In genomic region chr15:58541410-58542087, GRCh38 we compare ENCODE assay signal across 15 cellular contexts.
DNase-seq lines count a peak whose midpoint lies in the region; ATAC-seq and TF ChIP-seq lines count a peak whose summit lies in the region.
"Had no signal": no experiment of that assay in that cellular context is flagged by ENCODE, and none has a peak within 500 bp of the region (broad histone marks: within the 10 kb centered on the region; RNA-seq: fewer than 3 reads in every experiment).

No MANE protein-coding gene starts in this region.

- H3K4me2 ChIP-seq in neuronal stem cell (ENCODE audit: insufficient read depth, low read length, poor library complexity, severe bottlenecking), result no peak overlapping the region

- H3K36me3 ChIP-seq in breast epithelium (no peaks in the 10 kb centered on the region), neuronal stem cell (replicated peaks in 1 of 2; ENCODE audit: control insufficient read depth in 2 of 2, insufficient read depth in 2 of 2, low read length in 2 of 2) (no peaks in the 10 kb centered on the region), tibial nerve (no peaks in the 10 kb centered on the region), body of pancreas (replicated peaks in 1 of 2; ENCODE audit: insufficient read depth in 1 of 2, low read depth in 2 of 2) (no peaks in the 10 kb centered on the region)
- H3K36me3 ChIP-seq in naive thymus-derived CD4-positive, alpha-beta T cell (ENCODE audit: control insufficient read depth in 2 of 3, insufficient read depth in 3 of 3, low read length in 3 of 3), result no peaks in the 10 kb centered on the region

- H2AK5ac ChIP-seq in neuronal stem cell (ENCODE audit: low read depth, low read length), result no peak overlapping the region

- H2BK5ac ChIP-seq in neuronal stem cell (ENCODE audit: low read length), result no peak overlapping the region

- H3K4me1 Mint-ChIP-seq in MCF 10A (ENCODE audit: insufficient read depth, unreplicated experiment), result peaks cover 3% of the 10 kb centered on the region
- peaks cover 13 to 35% (median 20%) of the 10 kb centered on the region in 7 donors for H3K4me1 Mint-ChIP-seq in naive thymus-derived CD4-positive, alpha-beta T cell
- H3K4me1 Mint-ChIP-seq: B cell had no signal

- no peak overlapping the region for H3K4me3 Mint-ChIP-seq in MCF 10A (ENCODE audit: unreplicated experiment)
- no peak overlapping the region for H3K4me3 Mint-ChIP-seq in naive thymus-derived CD4-positive, alpha-beta T cell
- H3K4me3 Mint-ChIP-seq: B cell; CD4-positive, alpha-beta T cell; H9 had no signal

- no CpG with 5 or more reads among the region's 22 CpGs for WGBS in neuronal stem cell (ENCODE audit: extremely low coverage in 2 of 2, insufficient read length in 2 of 2, insufficient replicate concordance in 1 of 2), 2 donors
- 77 to 78% methylated on average over 17 to 22 of the region's 22 CpGs for WGBS in tibial nerve, 2 donors
- 79 to 89% methylated on average over 22 of the region's 22 CpGs for WGBS in body of pancreas, 2 donors

- no peak overlapping the region for H3K4ac ChIP-seq in neuronal stem cell (ENCODE audit: low read length)

- no peaks in the 10 kb centered on the region for H3K36me3 Mint-ChIP-seq in MCF 10A (ENCODE audit: insufficient read depth, unreplicated experiment)
- H3K36me3 Mint-ChIP-seq in naive thymus-derived CD4-positive, alpha-beta T cell, result peaks cover 0 to 20% (median 0%) of the 10 kb centered on the region in 5 donors

- H3K9ac ChIP-seq in neuronal stem cell (ENCODE audit: low read depth, low read length, poor library complexity), result no peak overlapping the region
- H3K9ac ChIP-seq: GM23248 had no signal

- no peak overlapping the region for H2AFZ ChIP-seq in neuronal stem cell (ENCODE audit: low read length)
- H2AFZ ChIP-seq: GM23248 had no signal

- TF ChIP-seq EP300 in tibial nerve (IDR thresholded peaks at IDR 0.05), result peak in 1 of 2 donors; percentile 44

- no TSS peak for BruUV-seq in MCF 10A (replicated peaks; lab: Mats Ljungman, UMichigan)

- H3K4me1 ChIP-seq in breast epithelium (no peaks in the 10 kb centered on the region), neuronal stem cell (ENCODE audit: control insufficient read depth in 2 of 2, insufficient read depth in 1 of 2, low read depth in 1 of 2, low read length in 2 of 2) (peaks cover 5 to 13% of the 10 kb centered on the region in 2 donors), tibial nerve (peaks cover 0 to 6% (median 2%) of the 10 kb centered on the region in 4 donors), body of pancreas (peaks cover under 1% of the 10 kb centered on the region)
- peaks cover 0 to 12% of the 10 kb centered on the region in 2 donors for H3K4me1 ChIP-seq in naive thymus-derived CD4-positive, alpha-beta T cell (ENCODE audit: control insufficient read depth in 2 of 2, insufficient read depth in 2 of 2, low read length in 2 of 2)

- TF ChIP-seq CTCF in breast epithelium (IDR thresholded peaks at IDR 0.05) (no peak), MCF 10A (IDR thresholded peaks at IDR 0.05; ENCODE audit: unreplicated experiment) (no peak), tibial nerve (IDR thresholded peaks at IDR 0.05) (no peak), body of pancreas (IDR thresholded peaks at IDR 0.05) (no peak)

- no peaks in the 10 kb centered on the region for H3K9me3 ChIP-seq in breast epithelium
- no peaks in the 10 kb centered on the region for H3K9me3 ChIP-seq in neuronal stem cell (replicated peaks in 1 of 2; ENCODE audit: control insufficient read depth in 2 of 2, insufficient read depth in 1 of 2, low read depth in 1 of 2, low read length in 2 of 2)
- H3K9me3 ChIP-seq in tibial nerve, result no peaks in the 10 kb centered on the region
- no peaks in the 10 kb centered on the region for H3K9me3 ChIP-seq in body of pancreas
- no peaks in the 10 kb centered on the region for H3K9me3 ChIP-seq in naive thymus-derived CD4-positive, alpha-beta T cell (ENCODE audit: control insufficient read depth in 2 of 3, low read length in 3 of 3)

- POLR2A ChIA-PET in MCF 10A (lab: Yijun Ruan, JAX), result no interaction called here
- POLR2A ChIA-PET in naive thymus-derived CD4-positive, alpha-beta T cell (lab: Charles Lee), result no interaction called here

- no peak overlapping the region for H3K14ac ChIP-seq in neuronal stem cell (ENCODE audit: low read length)

- no peaks in the 10 kb centered on the region for H3K27me3 ChIP-seq in breast epithelium
- no peaks in the 10 kb centered on the region for H3K27me3 ChIP-seq in neuronal stem cell (ENCODE audit: control insufficient read depth in 3 of 3, insufficient read depth in 3 of 3, low read depth in 1 of 3, low read length in 3 of 3)
- no peaks in the 10 kb centered on the region for H3K27me3 ChIP-seq in tibial nerve
- H3K27me3 ChIP-seq in body of pancreas, result no peaks in the 10 kb centered on the region
- H3K27me3 ChIP-seq in naive thymus-derived CD4-positive, alpha-beta T cell (ENCODE audit: control insufficient read depth in 2 of 2, insufficient read depth in 2 of 2, low read length in 2 of 2), result no peaks in the 10 kb centered on the region

- H4K91ac ChIP-seq in neuronal stem cell (ENCODE audit: low read depth, low read length, poor library complexity), result no peak overlapping the region

- H3K9me3 Mint-ChIP-seq in MCF 10A (ENCODE audit: unreplicated experiment), result no peaks in the 10 kb centered on the region
- H3K9me3 Mint-ChIP-seq in naive thymus-derived CD4-positive, alpha-beta T cell, result peaks cover 0 to 4% (median 0%) of the 10 kb centered on the region in 11 donors
- H3K9me3 Mint-ChIP-seq: CD4-positive, alpha-beta T cell; H9 had no signal

- H4K8ac ChIP-seq in neuronal stem cell (ENCODE audit: low read depth, low read length), result no peak overlapping the region

- H2BK15ac ChIP-seq in neuronal stem cell (ENCODE audit: low read length), result peak overlapping the region; percentile 60

- CTCF ChIA-PET in MCF 10A (lab: Yijun Ruan, JAX), result interaction anchor here (0.6 to 0.8 kb wide), 2 partner anchors 14 to 35 kb away, joined by 3 to 4 read pairs; no protein-coding TSS in a partner anchor
- CTCF ChIA-PET in naive thymus-derived CD4-positive, alpha-beta T cell (lab: Charles Lee), result no interaction called here

- peak overlapping the region; percentile 49 for H3K18ac ChIP-seq in neuronal stem cell (ENCODE audit: low read length)

- peaks cover 12% of the 10 kb centered on the region for H3K27me3 Mint-ChIP-seq in MCF 10A (ENCODE audit: insufficient read depth, unreplicated experiment)
- no peaks in the 10 kb centered on the region for H3K27me3 Mint-ChIP-seq in naive thymus-derived CD4-positive, alpha-beta T cell
- H3K27me3 Mint-ChIP-seq: CD4-positive, alpha-beta T cell had no signal

- no peak overlapping the region for H3K4me3 ChIP-seq in breast epithelium
- no peak overlapping the region for H3K4me3 ChIP-seq in neuronal stem cell (ENCODE audit: low read length in 2 of 2)
- H3K4me3 ChIP-seq in tibial nerve, result peak overlapping the region in 2 of 4 donors; percentile 9 to 23
- no peak overlapping the region for H3K4me3 ChIP-seq in body of pancreas
- H3K4me3 ChIP-seq in naive thymus-derived CD4-positive, alpha-beta T cell (ENCODE audit: low read length), result no peak overlapping the region
- H3K4me3 ChIP-seq: GM23248 had no signal

- H3K27ac ChIP-seq in breast epithelium (peak overlapping the region; percentile 41 to 58), neuronal stem cell (replicated peaks; ENCODE audit: low read length) (no peak overlapping the region), tibial nerve (peak overlapping the region in 3 of 4 donors; percentile 53 to 84 (median 83)), body of pancreas (no peak overlapping the region)
- H3K27ac ChIP-seq in naive thymus-derived CD4-positive, alpha-beta T cell (ENCODE audit: low read depth, low read length), result no peak overlapping the region
- H3K27ac ChIP-seq: GM23248 had no signal

- DNase-seq in breast epithelium (ENCODE audit: low spot score in 2 of 2), result no peak
- DNase-seq in MCF 10A (ENCODE audit: unreplicated experiment), result no peak
- peak; percentile 35 for DNase-seq in islet precursor cell
- no peak for DNase-seq in neuronal stem cell (ENCODE audit: low spot score)
- no peak for DNase-seq in tibial nerve (ENCODE audit: low spot score in 2 of 2)
- DNase-seq in body of pancreas, result no peak
- DNase-seq in naive thymus-derived CD4-positive, alpha-beta T cell, result no peak
- DNase-seq in NCI-H1417 treated with DMSO at 0.1 percent for 48 hours (lab: John Stamatoyannopoulos, UW), result no peak
- DNase-seq: C1 segment of cervical spinal cord; Calu3; CD4-positive, alpha-beta T cell; DMS 273 treated with DMSO at 0.1 percent for 48 hours; GM23248; H9 had no signal

- H3K79me1 ChIP-seq in neuronal stem cell (ENCODE audit: low read depth, low read length), result no peaks in the 10 kb centered on the region

- intact Hi-C loops in breast epithelium (cut with DNase I; ENCODE audit: low total_unique reads), result no loop called here
- intact Hi-C loops in MCF 10A (cut with micrococcal nuclease), result no loop called here
- intact Hi-C loops in body of pancreas (cut with DNase I), result no loop called here
- intact Hi-C loops in naive thymus-derived CD4-positive, alpha-beta T cell (cut with micrococcal nuclease), result no loop called here

- no peak for ATAC-seq in body of pancreas
- no peak for ATAC-seq in naive thymus-derived CD4-positive, alpha-beta T cell

- no peak overlapping the region for H2BK12ac ChIP-seq in neuronal stem cell (ENCODE audit: low read length)

- H2BK120ac ChIP-seq in neuronal stem cell (ENCODE audit: low read depth, low read length), result no peak overlapping the region

- TF ChIP-seq POLR2A in breast epithelium (IDR thresholded peaks at IDR 0.05), result no peak
- TF ChIP-seq POLR2A in tibial nerve (IDR thresholded peaks at IDR 0.05), result no peak
- no peak for TF ChIP-seq POLR2A in body of pancreas (IDR thresholded peaks at IDR 0.05)

- H3K27ac Mint-ChIP-seq in MCF 10A (ENCODE audit: low read depth, unreplicated experiment), result no peak overlapping the region
- peak overlapping the region in 1 of 9 donors; percentile 77 for H3K27ac Mint-ChIP-seq in naive thymus-derived CD4-positive, alpha-beta T cell
- H3K27ac Mint-ChIP-seq: B cell; CD4-positive, alpha-beta T cell had no signal

- H3K23ac ChIP-seq in neuronal stem cell (ENCODE audit: low read depth, low read length, poor library complexity), result no peak overlapping the region

Comparison
In these comparisons a context has a peak if more than half of its experiments do, and no peak if none do; other contexts are left out.
1. H3K27ac ChIP-seq: peak in breast epithelium (2 of 2) and tibial nerve (3 of 4); none in neuronal stem cell (single experiment), body of pancreas (0 of 4) and naive thymus-derived CD4-positive, alpha-beta T cell (single experiment).